ENCODE assay signal across 12 cellular contexts in genomic region chr5:160799160-160799559, GRCh38. TPM values are rescaled to one million over a fixed set of nuclear protein-coding genes. Genes with fewer than 3 reads are reported as not detected.
A peak's percentile ranks its signal among the peaks of the same experiment; 100 is the strongest.
DNase-seq lines count a peak whose midpoint lies in the region; ATAC-seq, FAIRE-seq and TF ChIP-seq lines count a peak whose summit lies in the region.
"Had no signal": no experiment of that assay in that cellular context is flagged by ENCODE, and none has a peak within 500 bp of the region (broad histone marks: within the 10 kb centered on the region; RNA-seq: fewer than 3 reads in every experiment).

No MANE protein-coding gene starts in this region.

- H3K27me3 Mint-ChIP-seq in activated T-cell treated with anti-CD3 and anti-CD28 coated beads, Interleukin-2, amount 50 U/mL, for 24 hours: peaks cover 7% of the 10 kb centered on the region

- H3K27me3 ChIP-seq in left lung: no peaks in the 10 kb centered on the region
- no peaks in the 10 kb centered on the region for H3K27me3 ChIP-seq in BE2C

- H3K4me1 ChIP-seq in left lung: no peaks in the 10 kb centered on the region
- H3K4me1 ChIP-seq in BE2C: no peaks in the 10 kb centered on the region

- H3K9me3 ChIP-seq in left lung: no peaks in the 10 kb centered on the region
- H3K9me3 ChIP-seq in BE2C: no peaks in the 10 kb centered on the region

- TF ChIP-seq CTCF in left lung (IDR thresholded peaks at IDR 0.05) (no peak), BE2C (IDR thresholded peaks at IDR 0.05; ENCODE audit: low read depth, low read length) (no peak)

- no peaks in the 10 kb centered on the region for H3K9me3 Mint-ChIP-seq in activated T-cell treated with anti-CD3 and anti-CD28 coated beads, Interleukin-2, amount 50 U/mL, for 24 hours

- no peaks in the 10 kb centered on the region for H3K36me3 ChIP-seq in left lung
- no peaks in the 10 kb centered on the region for H3K36me3 ChIP-seq in BE2C

- intact Hi-C loops in left lung (cut with DNase I): no loop called here

- no peaks in the 10 kb centered on the region for H3K36me3 Mint-ChIP-seq in activated T-cell treated with anti-CD3 and anti-CD28 coated beads, Interleukin-2, amount 50 U/mL, for 24 hours (ENCODE audit: low read depth)

- no peak overlapping the region for H3K4me3 Mint-ChIP-seq in activated T-cell treated with anti-CD3 and anti-CD28 coated beads, Interleukin-2, amount 50 U/mL, for 24 hours

- H3K27ac Mint-ChIP-seq in activated T-cell treated with anti-CD3 and anti-CD28 coated beads, Interleukin-2, amount 50 U/mL, for 24 hours: no peak overlapping the region

- FAIRE-seq in urothelium cell line (lab: Jason Lieb, UNC): no peak
- FAIRE-seq: G401.6 had no signal

- DNase-seq in Kasumi-1 (lab: John Stamatoyannopoulos, UW) (peak; percentile 90 to 95), left lung (peak in 1 of 2 donors; percentile 40), urothelium cell line (ENCODE audit: low spot score) (no peak), BE2C (no peak), T-helper 1 cell (no peak)
- DNase-seq in activated T-cell treated with anti-CD3 and anti-CD28 coated beads, Interleukin-2, amount 50 U/mL, for 24 hours: no peak
- DNase-seq: kidney glomerular epithelial cell, NCI-H446, right cardiac atrium had no signal

- ATAC-seq in GM18511 (IDR thresholded peaks at IDR 0.05; ENCODE audit: unreplicated experiment): peak; percentile 76
- peak; percentile 85 for ATAC-seq in GM21723 (IDR thresholded peaks at IDR 0.05; ENCODE audit: unreplicated experiment)
- ATAC-seq in left lung: peak; percentile 92

- no peak overlapping the region for H3K4me3 ChIP-seq in left lung
- no peak overlapping the region for H3K4me3 ChIP-seq in BE2C (ENCODE audit: low read depth, low read length)

- no peaks in the 10 kb centered on the region for H3K4me1 Mint-ChIP-seq in activated T-cell treated with anti-CD3 and anti-CD28 coated beads, Interleukin-2, amount 50 U/mL, for 24 hours (ENCODE audit: low read depth)

- H3K27ac ChIP-seq in left lung: no peak overlapping the region

RNA-seq across cellular contexts. Expression of gene ATP10B, which starts 52.9 kb away (rescaled TPM):
- under 1 TPM; 0.09 to 0.39 TPM for total RNA-seq in left lung
- polyA plus RNA-seq in BE2C (2012; ENCODE audit: insufficient read depth, insufficient read length, low read depth): not detected
- total RNA-seq: right cardiac atrium had no signal

Comparison
In these comparisons a context has a peak if more than half of its experiments do, and no peak if none do; other contexts are left out.
1. DNase-seq: peak in Kasumi-1 (2 of 2); none in urothelium cell line (single experiment), activated T-cell treated with anti-CD3 and anti-CD28 coated beads, Interleukin-2, amount 50 U/mL, for 24 hours (single experiment), BE2C (single experiment) and T-helper 1 cell (0 of 5).
2. Peak in every context shown above with its lines, with median percentiles within 50 percentile points of each other: ATAC-seq.